Comparison of ENCODE assay signal across 37 cellular contexts in genomic region chr16:61181982-61182381, GRCh38.
"Had no signal": no experiment of that assay in that cellular context is flagged by ENCODE, and none has a peak within 500 bp of the region (broad histone marks: within the 10 kb centered on the region; RNA-seq: fewer than 3 reads in every experiment).

No MANE protein-coding gene starts in this region.

- H3K4me1 Mint-ChIP-seq: activated B cell treated with CpG ODN at 0.5 μM for 24 hours; activated CD4-positive, alpha-beta T cell treated with anti-CD3 and anti-CD28 coated beads, Interleukin-2, amount 10 ng/mL, durations not matched to agents 24 days and 14 days; activated naive CD8-positive, alpha-beta T cell treated with anti-CD3 and anti-CD28 coated beads for 36 hours; activated T-helper 17 cell treated with anti-CD3 and anti-CD28 coated beads, Interleukin-2, amount 50 U/mL, for 72 hours had no signal

- H3K4me3 ChIP-seq: adrenal gland, body of pancreas, breast epithelium had no signal

- FAIRE-seq: astrocyte, TTC549 had no signal

- H3K4me3 Mint-ChIP-seq: activated B cell treated with CpG ODN at 0.5 μM for 24 hours; activated CD4-positive, alpha-beta memory T cell treated with anti-CD3 and anti-CD28 coated beads for 36 hours; activated CD4-positive, alpha-beta T cell treated with anti-CD3 and anti-CD28 coated beads, Interleukin-2, amount 10 ng/mL, durations not matched to agents 24 days and 14 days; activated CD8-positive, alpha-beta T cell treated with anti-CD3 and anti-CD28 coated beads for 36 hours; activated naive CD4-positive, alpha-beta T cell treated with anti-CD3 and anti-CD28 coated beads for 36 hours; activated naive CD8-positive, alpha-beta T cell treated with anti-CD3 and anti-CD28 coated beads for 36 hours; activated T-cell treated with anti-CD3 and anti-CD28 coated beads, Interleukin-2, amount 50 U/mL, for 4 hours; activated T-cell treated with anti-CD3 and anti-CD28 coated beads, Interleukin-2, amount 50 U/mL, for 72 hours; activated T-helper 1 cell treated with anti-CD3 and anti-CD28 coated beads, Interleukin-12 subunit alpha, Interleukin-12 subunit beta, Interleukin-2, Interleukin-4 antibody, amounts not matched to agents 30 ng/mL and 10 ng/mL and 1 ng/mL, durations not matched to agents 14 hours and 24 hours and 36 hours; activated T-helper 17 cell treated with anti-CD3 and anti-CD28 coated beads, Interleukin-2, amount 50 U/mL, for 72 hours; T-helper 1 cell treated with Interleukin-12 subunit alpha and Interleukin-12 subunit beta and Interleukin-4 antibody, amounts not matched to agents 30 μg/mL and 1 μg/mL, for 36 hours; T-helper 2 cell treated with Interferon-gamma antibody and Interleukin-4, amounts not matched to agents 5 μg/mL and 100 μg/mL, for 36 hours had no signal

- H3K27ac ChIP-seq: adrenal gland, body of pancreas, brain microvascular endothelial cell, breast epithelium, VCaP had no signal

- H3K27me3 Mint-ChIP-seq: activated B cell treated with CpG ODN at 0.5 μM for 24 hours; activated CD4-positive, alpha-beta memory T cell treated with anti-CD3 and anti-CD28 coated beads for 36 hours; activated CD4-positive, alpha-beta T cell treated with anti-CD3 and anti-CD28 coated beads, Interleukin-2, amount 10 ng/mL, durations not matched to agents 24 days and 14 days; activated CD8-positive, alpha-beta T cell treated with anti-CD3 and anti-CD28 coated beads for 36 hours; activated naive CD8-positive, alpha-beta T cell treated with anti-CD3 and anti-CD28 coated beads for 36 hours; activated T-helper 17 cell treated with anti-CD3 and anti-CD28 coated beads, Interleukin-2, amount 50 U/mL, for 72 hours had no signal

- H3K36me3 ChIP-seq: adrenal gland, brain microvascular endothelial cell, breast epithelium had no signal

- H3K27ac Mint-ChIP-seq: activated B cell treated with CpG ODN at 0.5 μM for 24 hours; activated CD4-positive, alpha-beta memory T cell treated with anti-CD3 and anti-CD28 coated beads for 36 hours; activated CD4-positive, alpha-beta T cell treated with anti-CD3 and anti-CD28 coated beads, Interleukin-2, amount 10 ng/mL, durations not matched to agents 24 days and 14 days; activated CD8-positive, alpha-beta T cell treated with anti-CD3 and anti-CD28 coated beads for 36 hours; activated naive CD4-positive, alpha-beta T cell treated with anti-CD3 and anti-CD28 coated beads for 36 hours; activated naive CD4-positive, alpha-beta T cell treated with anti-CD3 and anti-CD28 coated beads, Interleukin-2, amount 50 U/mL, for 72 hours; activated naive CD8-positive, alpha-beta T cell treated with anti-CD3 and anti-CD28 coated beads for 36 hours; activated T-cell treated with anti-CD3 and anti-CD28 coated beads, Interleukin-2, amount 50 U/mL, for 72 hours; activated T-helper 1 cell treated with anti-CD3 and anti-CD28 coated beads, Interleukin-12 subunit alpha, Interleukin-12 subunit beta, Interleukin-2, Interleukin-4 antibody, amounts not matched to agents 30 ng/mL and 10 ng/mL and 1 ng/mL, durations not matched to agents 14 hours and 24 hours and 36 hours; activated T-helper 17 cell treated with anti-CD3 and anti-CD28 coated beads, Interleukin-2, amount 50 U/mL, for 72 hours; T-helper 1 cell treated with Interleukin-12 subunit alpha and Interleukin-12 subunit beta and Interleukin-4 antibody, amounts not matched to agents 30 μg/mL and 1 μg/mL, for 36 hours; T-helper 2 cell treated with Interferon-gamma antibody and Interleukin-4, amounts not matched to agents 5 μg/mL and 100 μg/mL, for 36 hours had no signal

- DNase-seq: activated B cell treated with CpG ODN at 0.5 μM for 24 hours; activated CD4-positive, alpha-beta memory T cell treated with anti-CD3 and anti-CD28 coated beads for 36 hours; activated CD4-positive, alpha-beta T cell treated with anti-CD3 and anti-CD28 coated beads for 4 hours; activated CD4-positive, alpha-beta T cell treated with anti-CD3 and anti-CD28 coated beads, Interleukin-2, amount 10 ng/mL, durations not matched to agents 24 days and 14 days; activated CD4-positive, alpha-beta T cell treated with anti-CD3 and anti-CD28 coated beads, Interleukin-2, amount 50 U/mL, for 1 hour; activated CD4-positive, alpha-beta T cell treated with anti-CD3 and anti-CD28 coated beads, Interleukin-2, amount 50 U/mL, for 4 hours; activated CD4-positive, CD25-positive, alpha-beta regulatory T cell treated with anti-CD3 and anti-CD28 coated beads, Interleukin-2, amount 50 U/mL, for 72 hours; activated CD8-positive, alpha-beta memory T cell treated with anti-CD3 and anti-CD28 coated beads, Interleukin-2, amount 50 U/mL, for 4 hours; activated CD8-positive, alpha-beta T cell treated with anti-CD3 and anti-CD28 coated beads for 36 hours; activated effector memory CD4-positive, alpha-beta T cell treated with anti-CD3 and anti-CD28 coated beads, Interleukin-2, amount 50 U/mL, for 16 hours; activated gamma-delta T cell treated with Interleukin-2 at 50 U/mL for 16 hours; activated naive CD4-positive, alpha-beta T cell; activated naive CD4-positive, alpha-beta T cell treated with anti-CD3 and anti-CD28 coated beads for 36 hours; activated naive CD4-positive, alpha-beta T cell treated with anti-CD3 and anti-CD28 coated beads, Interleukin-2, amount 50 U/mL, for 16 hours; activated naive CD8-positive, alpha-beta T cell treated with anti-CD3 and anti-CD28 coated beads for 36 hours; activated T-cell treated with anti-CD3 and anti-CD28 coated beads for 4 hours; activated T-cell treated with anti-CD3 and anti-CD28 coated beads, Interleukin-2, amount 50 U/mL, for 1 hour; activated T-cell treated with anti-CD3 and anti-CD28 coated beads, Interleukin-2, amount 50 U/mL, for 4 hours; activated T-cell treated with anti-CD3 and anti-CD28 coated beads, Interleukin-2, amount 50 U/mL, for 72 hours; adrenal gland; amniotic stem cell; aorta; body of pancreas; brain microvascular endothelial cell; central memory CD4-positive, alpha-beta T cell; T-helper 1 cell; T-helper 2 cell; T-helper 9 cell had no signal

- H3K9me3 ChIP-seq: adrenal gland, body of pancreas, breast epithelium had no signal

- H3K27me3 ChIP-seq: adrenal gland, body of pancreas, brain microvascular endothelial cell, breast epithelium had no signal

- H3K4me1 ChIP-seq: adrenal gland, body of pancreas, breast epithelium had no signal

- H3K36me3 Mint-ChIP-seq: activated CD4-positive, alpha-beta memory T cell treated with anti-CD3 and anti-CD28 coated beads for 36 hours; activated naive CD8-positive, alpha-beta T cell treated with anti-CD3 and anti-CD28 coated beads for 36 hours had no signal
